ENCODE assay signal across 8 cellular contexts in genomic region chr9:128361981-128362646, GRCh38. TPM values are rescaled to one million over a fixed set of nuclear protein-coding genes. Genes with fewer than 3 reads are reported as not detected.
A peak's percentile ranks its signal among the peaks of the same experiment; 100 is the strongest.
DNase-seq lines count a peak whose midpoint lies in the region; ATAC-seq and TF ChIP-seq lines count a peak whose summit lies in the region.

No MANE protein-coding gene starts in this region.

- H3K4me2 ChIP-seq in HCT116 (ENCODE audit: low read length) = peak overlapping the region; percentile 73

- CTCF ChIA-PET in HCT116 (lab: Charles Lee) = interaction anchor here (0.9 to 4.6 kb wide), 13 partner anchors 9 to 274 kb away, joined by 3 to 33 read pairs (median 6); partner anchors contain the start of genes CERCAM and URM1

- RAD21 ChIA-PET in HCT116 (lab: Charles Lee; ENCODE audit: low non-redundant PET in 1 of 2, low total read pairs in 2 of 2, uncharacterized antibody in 2 of 2, unreplicated experiment in 2 of 2) = interaction anchor here (0.5 to 1.4 kb wide), 6 partner anchors 9 to 232 kb away, joined by 3 to 8 read pairs (median 4); partner anchors contain the start of genes CERCAM (in 1 of the 2) and URM1 (in 1 of the 2)

- intact Hi-C loops in HCT116 (cut with micrococcal nuclease) (loop anchor here (1.0 kb wide), 2 partner anchors 50 to 67 kb away; no protein-coding TSS in a partner anchor), aorta (cut with DNase I) (loop anchor here in 1 of 2 donors (5.0 kb wide), 1 partner anchor 55 kb away; no protein-coding TSS in a partner anchor)

- H3K27ac ChIP-seq in HCT116 (ENCODE audit: low read depth, low read length) (peak overlapping the region; percentile 29), right atrium auricular region (peak overlapping the region; percentile 20 to 55), rectal smooth muscle tissue (ENCODE audit: low read depth, low read length) (no peak overlapping the region), aorta (ENCODE audit: low read depth in 1 of 2, low read length in 2 of 2) (no peak overlapping the region)

- peak overlapping the region; percentile 14 for H3K9ac ChIP-seq in HCT116 (ENCODE audit: low read length)
- peak overlapping the region; percentile 70 for H3K9ac ChIP-seq in rectal smooth muscle tissue (ENCODE audit: low read length)

- no peaks in the 10 kb centered on the region for H3K36me3 Mint-ChIP-seq in T-helper 1 cell treated with Interleukin-12 subunit alpha and Interleukin-12 subunit beta and Interleukin-4 antibody, amounts not matched to agents 30 μg/mL and 1 μg/mL, for 36 hours (ENCODE audit: low read depth)

- H3K27me3 ChIP-seq in HCT116 (ENCODE audit: insufficient read depth, low read length) (no peaks in the 10 kb centered on the region), right atrium auricular region (no peaks in the 10 kb centered on the region), rectal smooth muscle tissue (ENCODE audit: control insufficient read depth, insufficient read depth, low read length) (no peaks in the 10 kb centered on the region), aorta (ENCODE audit: control insufficient read depth in 1 of 2, insufficient read depth in 2 of 2, low read length in 1 of 2) (no peaks in the 10 kb centered on the region)

- TF ChIP-seq CTCF in HCT116 (IDR thresholded peaks at IDR 0.05 in 2 of 3, conservative IDR thresholded peaks at IDR 0.05 in 1 of 3; ENCODE audit: borderline replicate concordance in 1 of 3, insufficient read depth in 1 of 3, low read depth in 2 of 3, low read length in 2 of 3) (peak in 2 of 3 experiments; percentile 85 to 88; a peak in 4 of 6 replicates), right atrium auricular region (IDR thresholded peaks at IDR 0.05) (peak; percentile 79 to 91)

- H3K27me3 Mint-ChIP-seq in T-helper 1 cell treated with Interleukin-12 subunit alpha and Interleukin-12 subunit beta and Interleukin-4 antibody, amounts not matched to agents 30 μg/mL and 1 μg/mL, for 36 hours (ENCODE audit: low read depth) = no peaks in the 10 kb centered on the region

- H3K27ac Mint-ChIP-seq in T-helper 1 cell treated with Interleukin-12 subunit alpha and Interleukin-12 subunit beta and Interleukin-4 antibody, amounts not matched to agents 30 μg/mL and 1 μg/mL, for 36 hours = peak overlapping the region; percentile 62

- H3K9me2 ChIP-seq in HCT116 (ENCODE audit: insufficient read depth) = no peaks in the 10 kb centered on the region

- POLR2A ChIA-PET in HCT116 (lab: Charles Lee) = interaction anchor here (1.1 to 1.5 kb wide), 4 partner anchors 9 to 86 kb away, joined by 3 to 4 read pairs (median 3); partner anchors contain the start of genes GOLGA2, SWI5 and URM1

- DNase-seq in DMS79 (lab: John Stamatoyannopoulos, UW) = peak; percentile 63
- peak; percentile 59 for DNase-seq in HCT116 (ENCODE audit: low read depth, low spot score)
- DNase-seq in NCI-H1417 (lab: John Stamatoyannopoulos, UW) = peak; percentile 65 to 89 (median 78)
- peak in 57 of 58 donors; percentile 60 to 91 (median 84) for DNase-seq in anterior cingulate cortex (lab: John Stamatoyannopoulos, UW)
- DNase-seq in right atrium auricular region (ENCODE audit: low spot score) = peak; percentile 87
- peak; percentile 90 to 91 for DNase-seq in aorta

- no peak overlapping the region for H2AFZ ChIP-seq in HCT116 (ENCODE audit: low read depth, low read length, poor library complexity, severe bottlenecking)

- TF ChIP-seq RAD21 in HCT116 (IDR thresholded peaks at IDR 0.05; ENCODE audit: low read depth) = no peak

- H4K20me1 ChIP-seq in HCT116 (ENCODE audit: insufficient read depth) = no peaks in the 10 kb centered on the region

- no TSS peak for BruUV-seq in HCT116 (replicated peaks; lab: Mats Ljungman, UMichigan)

- no peaks in the 10 kb centered on the region for H3K9me3 ChIP-seq in HCT116 (ENCODE audit: control insufficient read depth in 1 of 2, insufficient read depth in 1 of 2, low read depth in 1 of 2, low read length in 2 of 2)
- no peaks in the 10 kb centered on the region for H3K9me3 ChIP-seq in right atrium auricular region
- no peaks in the 10 kb centered on the region for H3K9me3 ChIP-seq in aorta (ENCODE audit: control insufficient read depth, low read length)

- H3K4me3 ChIP-seq in HCT116 (replicated peaks in 1 of 2; ENCODE audit: low read depth in 1 of 2, low read length in 2 of 2) (peak overlapping the region; percentile 25 to 33), right atrium auricular region (peak overlapping the region; percentile 30 to 48), rectal smooth muscle tissue (ENCODE audit: low read length) (peak overlapping the region; percentile 90), aorta (ENCODE audit: low read length in 2 of 2) (no peak overlapping the region)

- H3K4me3 Mint-ChIP-seq in T-helper 1 cell treated with Interleukin-12 subunit alpha and Interleukin-12 subunit beta and Interleukin-4 antibody, amounts not matched to agents 30 μg/mL and 1 μg/mL, for 36 hours = peak overlapping the region; percentile 78

- WGBS in aorta, 2 donors = 6 to 7% methylated on average over 20 of the region's 20 CpGs

- peaks cover 13% of the 10 kb centered on the region for H3K4me1 Mint-ChIP-seq in T-helper 1 cell treated with Interleukin-12 subunit alpha and Interleukin-12 subunit beta and Interleukin-4 antibody, amounts not matched to agents 30 μg/mL and 1 μg/mL, for 36 hours (ENCODE audit: low read depth)

- H3K9me3 Mint-ChIP-seq in T-helper 1 cell treated with Interleukin-12 subunit alpha and Interleukin-12 subunit beta and Interleukin-4 antibody, amounts not matched to agents 30 μg/mL and 1 μg/mL, for 36 hours = no peaks in the 10 kb centered on the region

- TF ChIP-seq POLR2A in HCT116 (IDR thresholded peaks at IDR 0.05; ENCODE audit: borderline replicate concordance, extremely low read depth, insufficient read depth, insufficient read length) = no peak

- no peaks in the 10 kb centered on the region for H3K36me3 ChIP-seq in HCT116 (ENCODE audit: control insufficient read depth in 1 of 2, insufficient read depth in 2 of 2, low read length in 2 of 2)
- H3K36me3 ChIP-seq in right atrium auricular region = no peaks in the 10 kb centered on the region
- no peaks in the 10 kb centered on the region for H3K36me3 ChIP-seq in rectal smooth muscle tissue (ENCODE audit: control insufficient read depth, insufficient read depth, low read length)
- peaks cover 0 to 1% of the 10 kb centered on the region in 2 donors for H3K36me3 ChIP-seq in aorta (ENCODE audit: control insufficient read depth in 1 of 2, insufficient read depth in 2 of 2, low read length in 1 of 2)

- peak; percentile 92 for ATAC-seq in HCT116
- peak; percentile 94 for ATAC-seq in aorta (ENCODE audit: low FRiP score)

- H3K4me1 ChIP-seq in HCT116 (ENCODE audit: control insufficient read depth in 1 of 2, insufficient read depth in 2 of 2, low read length in 2 of 2) (peaks cover 7 to 28% of the 10 kb centered on the region in 2 experiments; a peak in 3 of 4 replicates), right atrium auricular region (peaks cover 0 to 27% of the 10 kb centered on the region in 2 donors), rectal smooth muscle tissue (ENCODE audit: control insufficient read depth, insufficient read depth, low read length) (peaks cover 14% of the 10 kb centered on the region), aorta (ENCODE audit: control insufficient read depth in 1 of 2, insufficient read depth in 2 of 2, low read length in 2 of 2) (no peaks in the 10 kb centered on the region)

- no peaks in the 10 kb centered on the region for H3K79me2 ChIP-seq in HCT116 (ENCODE audit: insufficient read depth, low read length)

TF ChIP-seq in HCT116, 20 proteins besides CTCF, POLR2A, EP300 and RAD21:
- TF ChIP-seq MAX (IDR thresholded peaks at IDR 0.05) = no peak
- TF ChIP-seq POLR2AphosphoS5 (IDR thresholded peaks at IDR 0.05; ENCODE audit: low read depth, low read length) = peak; percentile 67
- no peak for TF ChIP-seq SP1 (IDR thresholded peaks at IDR 0.05; ENCODE audit: low read depth)
- no peak for TF ChIP-seq SIN3A (IDR thresholded peaks at IDR 0.05; ENCODE audit: low read depth)
- TF ChIP-seq CBX3 (IDR thresholded peaks at IDR 0.05; ENCODE audit: low read depth) = no peak
TF ChIP-seq in HCT116: peak in this region for 1.

RNA-seq across cellular contexts. Expression of gene URM1, which starts 9.1 kb away (rescaled TPM):
- total RNA-seq in HCT116 (2021; ENCODE audit: unreplicated experiment) (51.6 TPM), right atrium auricular region (10 to 100 TPM; 34.0 to 37.3 TPM), aorta (10 to 100 TPM; 34.0 to 37.8 TPM)
- 35.1 and 43.9 TPM in 2 replicates for polyA plus RNA-seq in HCT116 (2012)
- 10 to 100 TPM; 24.7 to 45.5 TPM for polyA plus RNA-seq in aorta

RNA-seq across cellular contexts. Expression of gene SLC27A4, which starts 21.8 kb away (rescaled TPM):
- 33.9 TPM for total RNA-seq in HCT116 (2021; ENCODE audit: unreplicated experiment)
- 30.9 and 31.0 TPM in 2 replicates for polyA plus RNA-seq in HCT116 (2012)
- total RNA-seq in right atrium auricular region = 10 to 100 TPM; 16.6 to 26.9 TPM
- total RNA-seq in aorta = 10 to 100 TPM; 13.3 to 15.3 TPM
- 10 to 100 TPM in 1 of 2 donors, 1 to 10 TPM in 1; 9.4 to 25.8 TPM for polyA plus RNA-seq in aorta

RNA-seq across cellular contexts. Expression of gene COQ4, which starts 39.5 kb away (rescaled TPM):
- total RNA-seq in HCT116 (2021; ENCODE audit: unreplicated experiment) = 45.8 TPM
- polyA plus RNA-seq in HCT116 (2012) = 51.8 and 55.9 TPM in 2 replicates
- 10 to 100 TPM; 31.4 to 33.6 TPM for total RNA-seq in right atrium auricular region
- 10 to 100 TPM; 14.7 to 28.4 TPM for total RNA-seq in aorta
- 10 to 100 TPM; 22.2 to 53.8 TPM for polyA plus RNA-seq in aorta

RNA-seq across cellular contexts. Expression of gene TRUB2, which starts 39.9 kb away (rescaled TPM):
- total RNA-seq in HCT116 (2021; ENCODE audit: unreplicated experiment) (42.1 TPM), right atrium auricular region (10 to 100 TPM in 1 of 2 donors, 1 to 10 TPM in 1; 9.3 to 10.2 TPM), aorta (10 to 100 TPM; 11.8 to 14.3 TPM)
- polyA plus RNA-seq in HCT116 (2012) = 19.1 and 29.0 TPM in 2 replicates
- 10 to 100 TPM in 1 of 2 donors, 1 to 10 TPM in 1; 9.8 to 11.1 TPM for polyA plus RNA-seq in aorta

RNA-seq across cellular contexts. Expression of gene CERCAM, which starts 58.5 kb away (rescaled TPM):
- total RNA-seq in HCT116 (2021; ENCODE audit: unreplicated experiment) (27.0 TPM), right atrium auricular region (10 to 100 TPM; 13.3 to 15.8 TPM), aorta (100 to 1,000 TPM in 1 of 2 donors, 10 to 100 TPM in 1; 46.0 to 126 TPM)
- 27.1 and 31.1 TPM in 2 replicates for polyA plus RNA-seq in HCT116 (2012)
- 10 to 100 TPM; 24.7 to 65.4 TPM for polyA plus RNA-seq in aorta

Comparison
In these comparisons a context has a peak if more than half of its experiments do, and no peak if none do; other contexts are left out.
1. H3K27ac ChIP-seq: peak in HCT116 (single experiment) and right atrium auricular region (2 of 2); none in rectal smooth muscle tissue (single experiment) and aorta (0 of 2).
2. H3K4me3 ChIP-seq: peak in HCT116 (2 of 2), right atrium auricular region (2 of 2) and rectal smooth muscle tissue (single experiment); none in aorta (0 of 2).
3. Peak in every context shown above with its lines, with median percentiles within 50 percentile points of each other: DNase-seq.